1 cellular context compared by ENCODE assay signal in the genomic region with DNA sequence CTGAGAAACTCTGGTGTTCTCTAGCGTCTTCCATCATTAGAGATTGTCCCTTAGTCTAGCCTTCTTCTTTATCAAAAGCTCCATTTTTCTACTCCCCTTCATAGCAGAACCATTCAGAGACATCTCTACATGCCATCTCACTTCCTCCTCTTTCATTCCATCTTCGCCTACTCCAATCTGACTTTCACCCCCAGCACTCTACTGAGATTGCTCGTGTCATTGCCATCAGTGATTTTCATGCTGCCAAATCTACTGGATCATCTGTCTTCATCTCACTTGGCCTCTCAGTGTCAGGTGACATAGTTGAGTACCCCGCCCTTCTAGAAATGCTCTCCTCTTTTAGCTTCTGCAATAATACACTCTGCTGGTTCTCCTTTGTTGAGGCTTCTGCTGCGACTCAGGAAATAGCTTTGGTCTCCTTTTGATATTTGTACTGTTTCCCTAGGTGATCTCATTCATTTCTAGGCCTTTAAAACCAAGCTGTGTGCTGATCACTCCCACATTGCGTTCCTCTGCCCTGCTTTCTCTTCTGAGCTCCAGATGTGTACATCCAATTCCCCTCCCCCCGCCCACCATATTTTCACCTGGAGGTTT.
TF ChIP-seq lines count a peak whose summit lies in the region.

No MANE protein-coding gene starts in this region.

TF ChIP-seq in IMR-90, 13 proteins besides CTCF, POLR2A, EP300 and RAD21 (continued from another document):
- no peak for TF ChIP-seq SMC3 (IDR thresholded peaks at IDR 0.05; ENCODE audit: low read depth, low read length)
- TF ChIP-seq MAFK (IDR thresholded peaks at IDR 0.05; ENCODE audit: low read depth, low read length): no peak
- TF ChIP-seq, protein P1, sequence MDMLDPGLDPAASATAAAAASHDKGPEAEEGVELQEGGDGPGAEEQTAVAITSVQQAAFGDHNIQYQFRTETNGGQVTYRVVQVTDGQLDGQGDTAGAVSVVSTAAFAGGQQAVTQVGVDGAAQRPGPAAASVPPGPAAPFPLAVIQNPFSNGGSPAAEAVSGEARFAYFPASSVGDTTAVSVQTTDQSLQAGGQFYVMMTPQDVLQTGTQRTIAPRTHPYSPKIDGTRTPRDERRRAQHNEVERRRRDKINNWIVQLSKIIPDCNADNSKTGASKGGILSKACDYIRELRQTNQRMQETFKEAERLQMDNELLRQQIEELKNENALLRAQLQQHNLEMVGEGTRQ (IDR thresholded peaks at IDR 0.05; ENCODE audit: low read depth, low read length): no peak
- no peak for TF ChIP-seq MXI1 (IDR thresholded peaks at IDR 0.05; ENCODE audit: borderline replicate concordance, low read depth, low read length)
- no peak for TF ChIP-seq NFE2L2 (IDR thresholded peaks at IDR 0.05; ENCODE audit: low read depth, low read length)
- TF ChIP-seq CHD1 (IDR thresholded peaks at IDR 0.05; ENCODE audit: low read depth, low read length): no peak
- TF ChIP-seq MAZ (IDR thresholded peaks at IDR 0.05; ENCODE audit: borderline replicate concordance, low read depth, low read length): no peak
- TF ChIP-seq BHLHE40 (IDR thresholded peaks at IDR 0.05; ENCODE audit: low read depth, low read length): no peak
- no peak for TF ChIP-seq RFX5 (IDR thresholded peaks at IDR 0.05; ENCODE audit: low read depth, low read length)
